In genomic region chr15:63600646-63601025, GRCh38 we compare ENCODE assay signal across 8 cellular contexts. TPM values are rescaled to one million over a fixed set of nuclear protein-coding genes. Genes with fewer than 3 reads are reported as not detected.
A peak's percentile ranks its signal among the peaks of the same experiment; 100 is the strongest.
DNase-seq lines count a peak whose midpoint lies in the region; ATAC-seq and TF ChIP-seq lines count a peak whose summit lies in the region.

No MANE protein-coding gene starts in this region.

- TF ChIP-seq CTCF in CD4-positive, alpha-beta T cell (IDR thresholded peaks at IDR 0.05) = no peak
- no peak for TF ChIP-seq CTCF in activated CD8-positive, alpha-beta T cell treated with anti-CD3 and anti-CD28 coated beads for 36 hours (IDR thresholded peaks at IDR 0.05)

- CTCF ChIA-PET in CD4-positive, alpha-beta T cell (lab: Charles Lee) = interaction anchor here (1.4 to 4.9 kb wide), 3 partner anchors 10 to 134 kb away, joined by 3 to 24 read pairs (median 17); no protein-coding TSS in a partner anchor
- CTCF ChIA-PET in activated CD8-positive, alpha-beta T cell treated with anti-CD3 and anti-CD28 coated beads for 36 hours (lab: Charles Lee) = interaction anchor here (0.6 to 8.6 kb wide), 14 partner anchors 10 to 149 kb away, joined by 3 to 61 read pairs (median 4); partner anchors contain the start of gene USP3

- peak; percentile 77 for ATAC-seq in CD4-positive, alpha-beta T cell (ENCODE audit: poor library complexity)
- ATAC-seq in GM19372 (IDR thresholded peaks at IDR 0.05; ENCODE audit: low read depth, unreplicated experiment) (peak; percentile 78), HG03520 (IDR thresholded peaks at IDR 0.05; ENCODE audit: unreplicated experiment) (peak; percentile 60), memory B cell (ENCODE audit: low read depth) (peak; percentile 74)
- peak; percentile 76 for ATAC-seq in activated CD8-positive, alpha-beta T cell treated with anti-CD3 and anti-CD28 coated beads for 36 hours

- H3K4me1 Mint-ChIP-seq in CD4-positive, alpha-beta T cell (ENCODE audit: low read depth) = peaks cover 73% of the 10 kb centered on the region
- peaks cover 52% of the 10 kb centered on the region for H3K4me1 Mint-ChIP-seq in activated CD8-positive, alpha-beta T cell treated with anti-CD3 and anti-CD28 coated beads for 36 hours (ENCODE audit: low read depth)
- peaks cover 47% of the 10 kb centered on the region for H3K4me1 Mint-ChIP-seq in memory B cell

- H3K27ac ChIP-seq in CD4-positive, alpha-beta T cell (ENCODE audit: low read depth, low read length) = peak overlapping the region; percentile 75

- peaks cover 15% of the 10 kb centered on the region for H3K36me3 Mint-ChIP-seq in CD4-positive, alpha-beta T cell (ENCODE audit: low read depth)
- H3K36me3 Mint-ChIP-seq in activated CD8-positive, alpha-beta T cell treated with anti-CD3 and anti-CD28 coated beads for 36 hours (ENCODE audit: low read depth) = no peaks in the 10 kb centered on the region
- no peaks in the 10 kb centered on the region for H3K36me3 Mint-ChIP-seq in memory B cell

- no peaks in the 10 kb centered on the region for H3K27me3 Mint-ChIP-seq in CD4-positive, alpha-beta T cell
- no peaks in the 10 kb centered on the region for H3K27me3 Mint-ChIP-seq in activated CD8-positive, alpha-beta T cell treated with anti-CD3 and anti-CD28 coated beads for 36 hours
- no peaks in the 10 kb centered on the region for H3K27me3 Mint-ChIP-seq in memory B cell

- no peaks in the 10 kb centered on the region for H3K27me3 ChIP-seq in CD4-positive, alpha-beta T cell (ENCODE audit: control insufficient read depth, insufficient read depth, low read length)

- POLR2A ChIA-PET in CD4-positive, alpha-beta T cell (lab: Charles Lee) = interaction anchor here (0.5 to 4.4 kb wide), 20 partner anchors 9 to 1704 kb away, joined by 3 to 39 read pairs (median 3); partner anchors contain the start of genes CIAO2A, RNU5B-1, SNX1 and USP3
- POLR2A ChIA-PET in activated CD8-positive, alpha-beta T cell treated with anti-CD3 and anti-CD28 coated beads for 36 hours (lab: Charles Lee) = interaction anchor here (0.6 to 5.4 kb wide), 20 partner anchors 9 to 493 kb away, joined by 3 to 39 read pairs (median 4); partner anchors contain the start of genes CIAO2A and USP3

- H3K27ac Mint-ChIP-seq in CD4-positive, alpha-beta T cell = peak overlapping the region; percentile 90
- peak overlapping the region; percentile 96 for H3K27ac Mint-ChIP-seq in activated CD8-positive, alpha-beta T cell treated with anti-CD3 and anti-CD28 coated beads for 36 hours
- H3K27ac Mint-ChIP-seq in memory B cell = peak overlapping the region; percentile 87

- intact Hi-C loops in CD4-positive, alpha-beta T cell (cut with DNase I, micrococcal nuclease) = loop anchor here (2.0 to 10.0 kb wide), 4 partner anchors 134 to 494 kb away; partner anchors contain the start of genes CIAO2A (in 2 of the 2) and SNX1 (in 2 of the 2)
- intact Hi-C loops in activated CD8-positive, alpha-beta T cell treated with anti-CD3 and anti-CD28 coated beads for 36 hours (cut with micrococcal nuclease) = loop anchor here (10.0 kb wide), 1 partner anchor 294 kb away; no protein-coding TSS in a partner anchor

- no peaks in the 10 kb centered on the region for H3K9me3 ChIP-seq in CD4-positive, alpha-beta T cell (ENCODE audit: control insufficient read depth, low read length)

- H3K4me3 Mint-ChIP-seq in CD4-positive, alpha-beta T cell = peak overlapping the region; percentile 95
- peak overlapping the region; percentile 87 for H3K4me3 Mint-ChIP-seq in activated CD8-positive, alpha-beta T cell treated with anti-CD3 and anti-CD28 coated beads for 36 hours
- H3K4me3 Mint-ChIP-seq in memory B cell = peak overlapping the region; percentile 95

- H3K9me3 Mint-ChIP-seq in CD4-positive, alpha-beta T cell = no peaks in the 10 kb centered on the region
- no peaks in the 10 kb centered on the region for H3K9me3 Mint-ChIP-seq in activated CD8-positive, alpha-beta T cell treated with anti-CD3 and anti-CD28 coated beads for 36 hours
- no peaks in the 10 kb centered on the region for H3K9me3 Mint-ChIP-seq in memory B cell

- peak; percentile 78 to 93 (median 86) for DNase-seq in CD4-positive, alpha-beta T cell
- DNase-seq in NCI-H774 (lab: John Stamatoyannopoulos, UW) = peak; percentile 91
- peak; percentile 93 for DNase-seq in activated CD8-positive, alpha-beta T cell treated with anti-CD3 and anti-CD28 coated beads for 36 hours
- peak; percentile 82 for DNase-seq in effector CD4-positive, alpha-beta T cell
- DNase-seq in memory B cell (ENCODE audit: low spot score in 2 of 2) = peak; percentile 87 to 89
- peak; percentile 78 to 86 (median 84) for DNase-seq in stimulated activated CD4-positive, alpha-beta T cell treated with anti-CD3 and anti-CD28 coated beads, TNF-alpha, amount 100 ng/mL, for 48 hours (ENCODE audit: low read depth in 3 of 3)

RNA-seq across cellular contexts. Expression of gene FBXL22, which starts 3.4 kb away (rescaled TPM):
- total RNA-seq in CD4-positive, alpha-beta T cell = 1 to 10 TPM in 1 of 2 experiments, under 1 TPM in 1; 0.66 to 1.6 TPM
- under 1 TPM; 0.34 to 0.63 TPM for total RNA-seq in activated CD8-positive, alpha-beta T cell treated with anti-CD3 and anti-CD28 coated beads for 36 hours

Comparison
In these comparisons a context has a peak if more than half of its experiments do, and no peak if none do; other contexts are left out.
1. Peak in every context shown above with its lines: DNase-seq, ATAC-seq and H3K27ac ChIP-seq.